Comparison of ENCODE assay signal across 12 cellular contexts in genomic region chr11:78192223-78192719, GRCh38. TPM values are rescaled to one million over a fixed set of nuclear protein-coding genes. Genes with fewer than 3 reads are reported as not detected.
DNase-seq lines count a peak whose midpoint lies in the region; ATAC-seq and TF ChIP-seq lines count a peak whose summit lies in the region.
"Had no signal": no experiment of that assay in that cellular context is flagged by ENCODE, and none has a peak within 500 bp of the region (broad histone marks: within the 10 kb centered on the region; RNA-seq: fewer than 3 reads in every experiment).

No MANE protein-coding gene starts in this region.

- no peaks in the 10 kb centered on the region for H3K9me3 Mint-ChIP-seq in natural killer cell treated with Interleukin-12 subunit alpha and Interleukin-12 subunit beta and Interleukin-15 and Interleukin-18, amount 100 ng/mL, for 72 hours
- H3K9me3 Mint-ChIP-seq in natural killer cell (no peaks in the 10 kb centered on the region), neural crest cell (no peaks in the 10 kb centered on the region)
- H3K9me3 Mint-ChIP-seq in activated T-helper 17 cell treated with anti-CD3 and anti-CD28 coated beads, Interleukin-2, amount 50 U/mL, for 72 hours: no peaks in the 10 kb centered on the region
- no peaks in the 10 kb centered on the region for H3K9me3 Mint-ChIP-seq in activated naive CD4-positive, alpha-beta T cell treated with anti-CD3 and anti-CD28 coated beads, Interleukin-2, amount 50 U/mL, for 72 hours

- no peak overlapping the region for H3K27ac Mint-ChIP-seq in natural killer cell treated with Interleukin-12 subunit alpha and Interleukin-12 subunit beta and Interleukin-15 and Interleukin-18, amount 100 ng/mL, for 72 hours
- no peak overlapping the region for H3K27ac Mint-ChIP-seq in natural killer cell
- H3K27ac Mint-ChIP-seq in activated T-helper 17 cell treated with anti-CD3 and anti-CD28 coated beads, Interleukin-2, amount 50 U/mL, for 72 hours: peak overlapping the region; percentile 58
- peak overlapping the region; percentile 19 for H3K27ac Mint-ChIP-seq in neural crest cell (ENCODE audit: unreplicated experiment)
- peak overlapping the region in 1 of 2 donors; percentile 52 for H3K27ac Mint-ChIP-seq in activated naive CD4-positive, alpha-beta T cell treated with anti-CD3 and anti-CD28 coated beads, Interleukin-2, amount 50 U/mL, for 72 hours

- no peak overlapping the region for H3K4me3 Mint-ChIP-seq in natural killer cell treated with Interleukin-12 subunit alpha and Interleukin-12 subunit beta and Interleukin-15 and Interleukin-18, amount 100 ng/mL, for 72 hours
- H3K4me3 Mint-ChIP-seq in natural killer cell (no peak overlapping the region), neural crest cell (peak overlapping the region; percentile 69)
- peak overlapping the region; percentile 1 for H3K4me3 Mint-ChIP-seq in activated T-helper 17 cell treated with anti-CD3 and anti-CD28 coated beads, Interleukin-2, amount 50 U/mL, for 72 hours

- ATAC-seq in natural killer cell treated with Interleukin-12 subunit alpha and Interleukin-12 subunit beta and Interleukin-15 and Interleukin-18, amount 100 ng/mL, for 72 hours: no peak
- no peak for ATAC-seq in natural killer cell
- no peak for ATAC-seq in activated T-helper 17 cell treated with anti-CD3 and anti-CD28 coated beads, Interleukin-2, amount 50 U/mL, for 72 hours (replicated peaks)
- no peak for ATAC-seq in activated naive CD4-positive, alpha-beta T cell treated with anti-CD3 and anti-CD28 coated beads, Interleukin-2, amount 50 U/mL, for 72 hours
- ATAC-seq: left colon had no signal

- peaks cover 36 to 37% of the 10 kb centered on the region in 2 donors for H3K4me1 Mint-ChIP-seq in natural killer cell treated with Interleukin-12 subunit alpha and Interleukin-12 subunit beta and Interleukin-15 and Interleukin-18, amount 100 ng/mL, for 72 hours (ENCODE audit: low read depth in 2 of 2)
- H3K4me1 Mint-ChIP-seq in natural killer cell: peaks cover 21 to 42% of the 10 kb centered on the region in 2 donors
- H3K4me1 Mint-ChIP-seq in activated T-helper 17 cell treated with anti-CD3 and anti-CD28 coated beads, Interleukin-2, amount 50 U/mL, for 72 hours: peaks cover 39% of the 10 kb centered on the region
- H3K4me1 Mint-ChIP-seq in neural crest cell: peaks cover 54% of the 10 kb centered on the region

- H3K27me3 Mint-ChIP-seq in natural killer cell treated with Interleukin-12 subunit alpha and Interleukin-12 subunit beta and Interleukin-15 and Interleukin-18, amount 100 ng/mL, for 72 hours: no peaks in the 10 kb centered on the region
- H3K27me3 Mint-ChIP-seq in natural killer cell (ENCODE audit: low read depth in 2 of 2): no peaks in the 10 kb centered on the region
- H3K27me3 Mint-ChIP-seq in activated T-helper 17 cell treated with anti-CD3 and anti-CD28 coated beads, Interleukin-2, amount 50 U/mL, for 72 hours: no peaks in the 10 kb centered on the region
- H3K27me3 Mint-ChIP-seq in neural crest cell (ENCODE audit: low read depth): no peaks in the 10 kb centered on the region

- intact Hi-C loops in natural killer cell (cut with micrococcal nuclease): no loop called here

- no peaks in the 10 kb centered on the region for H3K36me3 Mint-ChIP-seq in natural killer cell treated with Interleukin-12 subunit alpha and Interleukin-12 subunit beta and Interleukin-15 and Interleukin-18, amount 100 ng/mL, for 72 hours
- H3K36me3 Mint-ChIP-seq in natural killer cell (no peaks in the 10 kb centered on the region), neural crest cell (ENCODE audit: low read depth) (no peaks in the 10 kb centered on the region)
- H3K36me3 Mint-ChIP-seq in activated T-helper 17 cell treated with anti-CD3 and anti-CD28 coated beads, Interleukin-2, amount 50 U/mL, for 72 hours (ENCODE audit: low read depth): peaks cover 9% of the 10 kb centered on the region
- peaks cover 23 to 32% of the 10 kb centered on the region in 2 donors for H3K36me3 Mint-ChIP-seq in activated naive CD4-positive, alpha-beta T cell treated with anti-CD3 and anti-CD28 coated beads, Interleukin-2, amount 50 U/mL, for 72 hours

- TF ChIP-seq CTCF in natural killer cell (IDR thresholded peaks at IDR 0.05): no peak
- no peak for TF ChIP-seq CTCF in neural crest cell (conservative IDR thresholded peaks at IDR 0.05)
- no peak for TF ChIP-seq CTCF in GM10266 (IDR thresholded peaks at IDR 0.05; ENCODE audit: control insufficient read depth, insufficient read depth, low read depth, missing control alignments)

- peak; percentile 26 for DNase-seq in natural killer cell treated with Interleukin-12 subunit alpha and Interleukin-12 subunit beta and Interleukin-15 and Interleukin-18, amount 100 ng/mL, for 72 hours (ENCODE audit: low spot score)
- DNase-seq in natural killer cell (no peak), neural crest cell (ENCODE audit: low read depth, low spot score) (no peak), GM19240 (ENCODE audit: insufficient read length, low spot score) (no peak), GM10266 (ENCODE audit: extremely low spot score) (no peak), HCEC 1CT (no peak)
- no peak for DNase-seq in activated naive CD4-positive, alpha-beta T cell treated with anti-CD3 and anti-CD28 coated beads, Interleukin-2, amount 50 U/mL, for 72 hours (ENCODE audit: low spot score in 2 of 2)
- DNase-seq: activated CD8-positive, alpha-beta memory T cell treated with anti-CD3 and anti-CD28 coated beads, Interleukin-2, amount 50 U/mL, for 48 hours; left colon; SIG-M5; stimulated activated naive CD4-positive, alpha-beta T cell treated with Interleukin-2 at 50 U/mL for 16 hours had no signal

RNA-seq across cellular contexts. Expression of gene USP35, which starts 3.6 kb away (rescaled TPM):
- 1 to 10 TPM; 7.2 to 7.9 TPM for total RNA-seq in natural killer cell treated with Interleukin-12 subunit alpha and Interleukin-12 subunit beta and Interleukin-15 and Interleukin-18, amount 100 ng/mL, for 72 hours
- total RNA-seq in natural killer cell: 1 to 10 TPM; 6.1 to 8.5 (median 8.1) TPM
- 1 to 10 TPM; 9.6 to 10.0 TPM for total RNA-seq in activated T-helper 17 cell treated with anti-CD3 and anti-CD28 coated beads, Interleukin-2, amount 50 U/mL, for 72 hours
- total RNA-seq in neural crest cell: 9.3 and 11.1 TPM in 2 replicates
- total RNA-seq in activated naive CD4-positive, alpha-beta T cell treated with anti-CD3 and anti-CD28 coated beads, Interleukin-2, amount 50 U/mL, for 72 hours: 10 to 100 TPM; 16.3 to 21.8 TPM

RNA-seq across cellular contexts. Expression of gene KCTD21, which starts 3.8 kb away (rescaled TPM):
- 1 to 10 TPM; 3.6 to 9.4 TPM for total RNA-seq in natural killer cell treated with Interleukin-12 subunit alpha and Interleukin-12 subunit beta and Interleukin-15 and Interleukin-18, amount 100 ng/mL, for 72 hours
- 1 to 10 TPM; 1.7 to 2.7 (median 2.2) TPM for total RNA-seq in natural killer cell
- 1 to 10 TPM; 6.1 to 7.5 TPM for total RNA-seq in activated T-helper 17 cell treated with anti-CD3 and anti-CD28 coated beads, Interleukin-2, amount 50 U/mL, for 72 hours
- 6.4 and 8.4 TPM in 2 replicates for total RNA-seq in neural crest cell
- 10 to 100 TPM in 1 of 2 donors, 1 to 10 TPM in 1; 6.6 to 12.2 TPM for total RNA-seq in activated naive CD4-positive, alpha-beta T cell treated with anti-CD3 and anti-CD28 coated beads, Interleukin-2, amount 50 U/mL, for 72 hours

RNA-seq across cellular contexts. Expression of gene ALG8, which starts 52.8 kb away (rescaled TPM):
- total RNA-seq in natural killer cell treated with Interleukin-12 subunit alpha and Interleukin-12 subunit beta and Interleukin-15 and Interleukin-18, amount 100 ng/mL, for 72 hours: 10 to 100 TPM; 52.3 to 87.2 TPM
- total RNA-seq in natural killer cell (10 to 100 TPM; 19.2 to 20.1 (median 19.8) TPM), neural crest cell (79.7 and 86.7 TPM in 2 replicates)
- 10 to 100 TPM; 38.3 to 70.2 TPM for total RNA-seq in activated T-helper 17 cell treated with anti-CD3 and anti-CD28 coated beads, Interleukin-2, amount 50 U/mL, for 72 hours
- total RNA-seq in activated naive CD4-positive, alpha-beta T cell treated with anti-CD3 and anti-CD28 coated beads, Interleukin-2, amount 50 U/mL, for 72 hours: 10 to 100 TPM; 42.9 to 72.1 TPM

Comparison
In these comparisons a context has a peak if more than half of its experiments do, and no peak if none do; other contexts are left out.
1. H3K27ac Mint-ChIP-seq: peak in activated T-helper 17 cell treated with anti-CD3 and anti-CD28 coated beads, Interleukin-2, amount 50 U/mL, for 72 hours (single experiment) and neural crest cell (single experiment); none in natural killer cell treated with Interleukin-12 subunit alpha and Interleukin-12 subunit beta and Interleukin-15 and Interleukin-18, amount 100 ng/mL, for 72 hours (0 of 2) and natural killer cell (0 of 2).
2. H3K4me3 Mint-ChIP-seq: peak in activated T-helper 17 cell treated with anti-CD3 and anti-CD28 coated beads, Interleukin-2, amount 50 U/mL, for 72 hours (single experiment) and neural crest cell (single experiment); none in natural killer cell treated with Interleukin-12 subunit alpha and Interleukin-12 subunit beta and Interleukin-15 and Interleukin-18, amount 100 ng/mL, for 72 hours (single experiment) and natural killer cell (single experiment).